ENCODE assay signal across 16 cellular contexts in genomic region chr2:67038195-67038594, GRCh38.
DNase-seq lines count a peak whose midpoint lies in the region; ATAC-seq and TF ChIP-seq lines count a peak whose summit lies in the region.
"Had no signal": no experiment of that assay in that cellular context is flagged by ENCODE, and none has a peak within 500 bp of the region (broad histone marks: within the 10 kb centered on the region; RNA-seq: fewer than 3 reads in every experiment).

No MANE protein-coding gene starts in this region.

- peaks cover 78% of the 10 kb centered on the region for H3K4me1 Mint-ChIP-seq in progenitor cell of endocrine pancreas (ENCODE audit: low read depth)
- H3K4me1 Mint-ChIP-seq: B cell, IgD-negative memory B cell had no signal

- peaks cover 2% of the 10 kb centered on the region for H3K36me3 Mint-ChIP-seq in progenitor cell of endocrine pancreas (ENCODE audit: insufficient read depth)
- H3K36me3 Mint-ChIP-seq: IgD-negative memory B cell had no signal

- intact Hi-C loops in right lobe of liver (cut with DNase I): no loop called here

- no peak for TF ChIP-seq POLR2A in right lobe of liver (IDR thresholded peaks at IDR 0.05)

- H3K27ac Mint-ChIP-seq in progenitor cell of endocrine pancreas: peak overlapping the region; percentile 93
- H3K27ac Mint-ChIP-seq: B cell; CD4-positive, alpha-beta T cell; IgD-negative memory B cell had no signal

- no peaks in the 10 kb centered on the region for H3K27me3 ChIP-seq in right lobe of liver

- ATAC-seq in right lobe of liver: peak in 2 of 4 donors; percentile 23 to 29
- ATAC-seq in GM19328 (IDR thresholded peaks at IDR 0.05; ENCODE audit: unreplicated experiment): no peak
- ATAC-seq in HG02763 (IDR thresholded peaks at IDR 0.05; ENCODE audit: unreplicated experiment): no peak
- ATAC-seq in GM18907 (IDR thresholded peaks at IDR 0.05; ENCODE audit: unreplicated experiment): no peak

- H3K4me3 ChIP-seq in right lobe of liver: no peak overlapping the region

- WGBS in right lobe of liver (ENCODE audit: insufficient coverage, low coverage, low lambda C conversion rate, missing lambda C conversion rate): 83% methylated on average over 2 of the region's 3 CpGs

- H3K4me1 ChIP-seq in right lobe of liver: peaks cover 0 to 32% (median 15%) of the 10 kb centered on the region in 4 donors

- TF ChIP-seq CTCF in right lobe of liver (IDR thresholded peaks at IDR 0.05) (no peak), progenitor cell of endocrine pancreas (IDR thresholded peaks at IDR 0.05; ENCODE audit: unreplicated experiment) (no peak)

- no peaks in the 10 kb centered on the region for H3K36me3 ChIP-seq in right lobe of liver

- H3K9me3 Mint-ChIP-seq in progenitor cell of endocrine pancreas (ENCODE audit: low read depth): peaks cover 2% of the 10 kb centered on the region
- H3K9me3 Mint-ChIP-seq: IgD-negative memory B cell had no signal

- peak overlapping the region; percentile 14 to 52 (median 49) for H3K27ac ChIP-seq in right lobe of liver

- no peaks in the 10 kb centered on the region for H3K9me3 ChIP-seq in right lobe of liver

- peak; percentile 53 for DNase-seq in NCI-H748 (lab: John Stamatoyannopoulos, UW; ENCODE audit: unreplicated experiment)
- DNase-seq in NCI-H748 treated with DMSO at 0.1 percent for 48 hours (lab: John Stamatoyannopoulos, UW): no peak
- peak; percentile 27 for DNase-seq in NCI-H69 (lab: John Stamatoyannopoulos, UW)
- DNase-seq in right lobe of liver: no peak
- DNase-seq in progenitor cell of endocrine pancreas (ENCODE audit: low spot score, unreplicated experiment): no peak
- DNase-seq: ACHN; C1 segment of cervical spinal cord; CD4-positive, alpha-beta T cell; DND-41; GDM1; HCEC 1CT had no signal

- peak overlapping the region; percentile 20 for H3K4me3 Mint-ChIP-seq in progenitor cell of endocrine pancreas (ENCODE audit: low read depth)
- H3K4me3 Mint-ChIP-seq: B cell; CD4-positive, alpha-beta T cell; IgD-negative memory B cell had no signal

- no peaks in the 10 kb centered on the region for H3K27me3 Mint-ChIP-seq in progenitor cell of endocrine pancreas
- H3K27me3 Mint-ChIP-seq: CD4-positive, alpha-beta T cell had no signal

Comparison
In these comparisons a context has a peak if more than half of its experiments do, and no peak if none do; other contexts are left out.
1. DNase-seq: peak in NCI-H748 (single experiment) and NCI-H69 (single experiment); none in NCI-H748 treated with DMSO at 0.1 percent for 48 hours (single experiment), right lobe of liver (0 of 3) and progenitor cell of endocrine pancreas (single experiment).